Comparison of ENCODE assay signal across 8 cellular contexts in genomic region chr11:126585388-126586302, GRCh38.
A peak's percentile ranks its signal among the peaks of the same experiment; 100 is the strongest.
DNase-seq lines count a peak whose midpoint lies in the region; ATAC-seq, FAIRE-seq and TF ChIP-seq lines count a peak whose summit lies in the region.

No MANE protein-coding gene starts in this region.

- DNase-seq in Right ventricle myocardium inferior (ENCODE audit: missing footprints) (peak; percentile 71), cardiac septum (ENCODE audit: low spot score) (no peak), RCC 7860 (ENCODE audit: low spot score) (peak; percentile 72), fibroblast of pulmonary artery (ENCODE audit: low read depth) (peak; percentile 97), posterior vena cava (ENCODE audit: low spot score) (peak; percentile 87), ecto neural progenitor cell (ENCODE audit: low spot score) (no peak)
- no peak for DNase-seq in stimulated activated CD8-positive, alpha-beta memory T cell treated with anti-CD3 and anti-CD28 coated beads, Interleukin-4, amount 100 ng/mL, for 48 hours

- intact Hi-C loops in Right ventricle myocardium inferior (cut with DNase I), result no loop called here
- intact Hi-C loops in cardiac septum (cut with DNase I), result no loop called here
- intact Hi-C loops in posterior vena cava (cut with DNase I), result no loop called here

- FAIRE-seq in RCC 7860 (lab: Jason Lieb, UNC), result no peak

- no peak for TF ChIP-seq CTCF in fibroblast of pulmonary artery (IDR thresholded peaks at IDR 0.05; ENCODE audit: low read length, missing control alignments)

- H3K4me3 ChIP-seq in fibroblast of pulmonary artery (replicated peaks; ENCODE audit: low read depth, low read length), result peak overlapping the region; percentile 37

- peak; percentile 86 for ATAC-seq in Right ventricle myocardium inferior
- no peak for ATAC-seq in GM21737 (IDR thresholded peaks at IDR 0.05; ENCODE audit: unreplicated experiment)

Comparison
In these comparisons a context has a peak if more than half of its experiments do, and no peak if none do; other contexts are left out.
1. DNase-seq: peak in Right ventricle myocardium inferior (single experiment), RCC 7860 (single experiment), fibroblast of pulmonary artery (single experiment) and posterior vena cava (single experiment); none in cardiac septum (single experiment), ecto neural progenitor cell (single experiment) and stimulated activated CD8-positive, alpha-beta memory T cell treated with anti-CD3 and anti-CD28 coated beads, Interleukin-4, amount 100 ng/mL, for 48 hours (single experiment).